Comparison of ENCODE assay signal across 12 cellular contexts in genomic region chr1:2283371-2283990, GRCh38.
"Had no signal": no experiment of that assay in that cellular context is flagged by ENCODE, and none has a peak within 500 bp of the region (broad histone marks: within the 10 kb centered on the region; RNA-seq: fewer than 3 reads in every experiment).

No MANE protein-coding gene starts in this region.

- H3K9ac ChIP-seq: SK-N-SH had no signal

- H3K27ac Mint-ChIP-seq: activated B cell treated with CpG ODN at 0.5 μM for 24 hours; activated CD4-positive, alpha-beta T cell treated with anti-CD3 and anti-CD28 coated beads, Interleukin-2, amount 10 ng/mL, durations not matched to agents 7 days and 5 days; activated naive CD4-positive, alpha-beta T cell treated with anti-CD3 and anti-CD28 coated beads, Interleukin-2, amount 50 U/mL, for 24 hours had no signal

- H3K9me3 Mint-ChIP-seq: activated B cell treated with CpG ODN at 0.5 μM for 24 hours; activated CD4-positive, alpha-beta T cell treated with anti-CD3 and anti-CD28 coated beads, Interleukin-2, amount 10 ng/mL, durations not matched to agents 7 days and 5 days; activated naive CD4-positive, alpha-beta T cell treated with anti-CD3 and anti-CD28 coated beads, Interleukin-2, amount 50 U/mL, for 24 hours had no signal

- H3K4me3 ChIP-seq: esophagus squamous epithelium, smooth muscle cell, upper lobe of left lung had no signal

- H3K9me3 ChIP-seq: esophagus squamous epithelium, SK-N-SH, upper lobe of left lung had no signal

- H3K4me2 ChIP-seq: SK-N-SH, smooth muscle cell had no signal

- DNase-seq: activated B cell treated with CpG ODN at 0.5 μM for 24 hours; activated CD4-positive, alpha-beta T cell treated with anti-CD3 and anti-CD28 coated beads, Interleukin-2, amount 10 ng/mL, durations not matched to agents 7 days and 5 days; activated CD8-positive, alpha-beta memory T cell treated with anti-CD3 and anti-CD28 coated beads for 24 hours; esophagus squamous epithelium; foreskin fibroblast; mesendoderm; SK-N-SH; substantia nigra had no signal

- H3K4me3 Mint-ChIP-seq: activated B cell treated with CpG ODN at 0.5 μM for 24 hours; activated CD4-positive, alpha-beta T cell treated with anti-CD3 and anti-CD28 coated beads, Interleukin-2, amount 10 ng/mL, durations not matched to agents 7 days and 5 days; activated naive CD4-positive, alpha-beta T cell treated with anti-CD3 and anti-CD28 coated beads, Interleukin-2, amount 50 U/mL, for 24 hours had no signal

- H3K27me3 ChIP-seq: esophagus squamous epithelium, upper lobe of left lung had no signal

- H3K27me3 Mint-ChIP-seq: activated B cell treated with CpG ODN at 0.5 μM for 24 hours; activated CD4-positive, alpha-beta T cell treated with anti-CD3 and anti-CD28 coated beads, Interleukin-2, amount 10 ng/mL, durations not matched to agents 7 days and 5 days; activated naive CD4-positive, alpha-beta T cell treated with anti-CD3 and anti-CD28 coated beads, Interleukin-2, amount 50 U/mL, for 24 hours had no signal

- H3K36me3 ChIP-seq: esophagus squamous epithelium, upper lobe of left lung had no signal

- FAIRE-seq: endometrium had no signal
